ENCODE assay signal across 25 cellular contexts in the genomic region with DNA sequence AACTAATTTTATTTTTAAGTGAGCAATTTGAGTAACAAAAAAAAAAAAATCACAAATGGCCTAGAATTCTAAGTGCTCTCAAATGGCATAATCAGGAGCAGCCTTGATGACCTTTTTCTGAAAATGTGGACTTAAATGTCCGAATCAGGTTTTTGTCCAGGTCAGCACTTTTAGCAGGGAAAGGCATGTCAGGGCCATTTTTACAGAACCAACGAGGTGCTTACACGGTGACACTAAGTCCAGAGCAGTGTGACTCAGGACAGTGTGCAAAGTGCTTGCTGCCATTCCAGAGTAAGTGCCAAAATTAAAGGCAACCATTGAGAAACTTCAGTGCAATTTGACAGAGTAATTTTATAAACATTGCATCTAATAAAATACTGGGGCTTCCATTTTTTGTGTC.
"Had no signal": no experiment of that assay in that cellular context is flagged by ENCODE, and none has a peak within 500 bp of the region (broad histone marks: within the 10 kb centered on the region; RNA-seq: fewer than 3 reads in every experiment).

No MANE protein-coding gene starts in this region.

- DNase-seq: activated CD4-positive, alpha-beta memory T cell treated with anti-CD3 and anti-CD28 coated beads for 36 hours; activated CD4-positive, alpha-beta T cell treated with anti-CD3 and anti-CD28 coated beads, Interleukin-2, amount 10 ng/mL, durations not matched to agents 7 days and 5 days; activated CD4-positive, CD25-positive, alpha-beta regulatory T cell; activated gamma-delta T cell; activated naive CD4-positive, alpha-beta T cell treated with anti-CD3 and anti-CD28 coated beads for 36 hours; activated T-cell treated with anti-CD3 and anti-CD28 coated beads for 4 hours; activated T-cell treated with anti-CD3 and anti-CD28 coated beads, Interleukin-2, amount 50 U/mL, for 48 hours; brain microvascular endothelial cell; MG63; NCI-H1105 treated with DMSO at 0.1 percent for 48 hours; NCI-H146; NCI-H187 treated with DMSO at 0.1 percent for 48 hours; NCI-H2081 treated with DMSO at 0.1 percent for 48 hours; NCI-H446; NCI-H524; Peyer's patch; Right ventricle myocardium superior; SJCRH30; T-helper 1 cell had no signal

- H3K9me3 Mint-ChIP-seq: activated CD4-positive, alpha-beta memory T cell treated with anti-CD3 and anti-CD28 coated beads for 36 hours; activated naive CD4-positive, alpha-beta T cell treated with anti-CD3 and anti-CD28 coated beads for 36 hours had no signal

- H3K9ac ChIP-seq: SK-N-SH had no signal

- H3K27ac Mint-ChIP-seq: activated CD4-positive, alpha-beta memory T cell treated with anti-CD3 and anti-CD28 coated beads for 36 hours; activated CD4-positive, alpha-beta T cell treated with anti-CD3 and anti-CD28 coated beads, Interleukin-2, amount 10 ng/mL, durations not matched to agents 7 days and 5 days; activated naive CD4-positive, alpha-beta T cell treated with anti-CD3 and anti-CD28 coated beads for 36 hours; activated naive CD8-positive, alpha-beta T cell; activated T-helper 17 cell treated with anti-CD3 and anti-CD28 coated beads, Interleukin-2, amount 50 U/mL, for 72 hours had no signal

- H3K4me1 ChIP-seq: Peyer's patch, SJCRH30 had no signal

- H3K36me3 ChIP-seq: brain microvascular endothelial cell, cardiac muscle cell, MG63, SJCRH30 had no signal

- H3K27ac ChIP-seq: brain microvascular endothelial cell, cardiac muscle cell, Peyer's patch, RWPE1, SJCRH30, VCaP had no signal

- ATAC-seq: activated T-helper 17 cell treated with anti-CD3 and anti-CD28 coated beads, Interleukin-2, amount 50 U/mL, for 72 hours had no signal

- H3K27me3 ChIP-seq: brain microvascular endothelial cell, cardiac muscle cell, MG63, Peyer's patch, SJCRH30 had no signal

- H3K27me3 Mint-ChIP-seq: activated CD4-positive, alpha-beta memory T cell treated with anti-CD3 and anti-CD28 coated beads for 36 hours; activated CD4-positive, alpha-beta T cell treated with anti-CD3 and anti-CD28 coated beads, Interleukin-2, amount 10 ng/mL, durations not matched to agents 7 days and 5 days; activated naive CD8-positive, alpha-beta T cell; activated T-helper 17 cell treated with anti-CD3 and anti-CD28 coated beads, Interleukin-2, amount 50 U/mL, for 72 hours had no signal

- H3K4me1 Mint-ChIP-seq: activated CD4-positive, alpha-beta T cell treated with anti-CD3 and anti-CD28 coated beads, Interleukin-2, amount 10 ng/mL, durations not matched to agents 7 days and 5 days had no signal

- H3K4me3 ChIP-seq: cardiac muscle cell, MG63, Peyer's patch, SJCRH30 had no signal

- H3K4me2 ChIP-seq: SK-N-SH had no signal

- H3K4me3 Mint-ChIP-seq: activated CD4-positive, alpha-beta memory T cell treated with anti-CD3 and anti-CD28 coated beads for 36 hours; activated CD4-positive, alpha-beta T cell treated with anti-CD3 and anti-CD28 coated beads, Interleukin-2, amount 10 ng/mL, durations not matched to agents 7 days and 5 days; activated naive CD4-positive, alpha-beta T cell treated with anti-CD3 and anti-CD28 coated beads for 36 hours; activated naive CD8-positive, alpha-beta T cell; activated T-helper 17 cell treated with anti-CD3 and anti-CD28 coated beads, Interleukin-2, amount 50 U/mL, for 72 hours had no signal

- H3K9me3 ChIP-seq: MG63, Peyer's patch, SJCRH30, SK-N-SH had no signal
